20 cellular contexts compared by ENCODE assay signal in the genomic region with DNA sequence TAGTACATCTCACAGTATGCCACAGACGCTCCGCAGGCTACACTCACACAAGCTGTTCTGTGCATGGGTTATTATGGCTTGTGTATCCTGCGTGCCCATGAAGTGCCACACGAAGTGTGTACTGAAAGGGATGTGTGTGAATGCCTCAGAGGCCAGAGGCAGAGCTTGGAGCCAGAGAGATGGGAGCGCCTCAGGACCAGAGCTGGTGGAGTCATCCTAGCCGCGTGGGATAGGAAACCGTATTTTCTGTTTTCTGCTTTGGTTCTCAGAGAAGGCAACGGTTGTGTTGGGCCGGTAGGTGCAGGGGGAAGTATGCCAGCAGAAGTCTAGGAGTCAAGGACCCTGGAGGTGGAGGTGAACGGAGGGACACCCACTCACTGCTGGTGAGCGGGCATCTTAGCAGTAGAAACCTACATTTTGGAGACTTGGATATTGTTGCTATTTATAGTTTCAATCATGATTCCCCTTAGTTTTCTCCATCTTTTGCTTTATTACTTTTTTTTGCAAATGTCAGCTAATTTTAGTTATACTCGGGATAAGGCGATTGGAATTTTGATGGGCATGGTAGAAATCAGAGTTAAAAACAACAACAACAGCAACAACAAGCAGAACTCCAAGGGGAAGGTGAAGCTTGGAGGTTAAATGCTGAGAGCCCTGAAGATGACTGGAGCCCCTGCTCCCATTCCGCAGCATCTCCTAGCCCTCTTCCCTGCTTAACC.
DNase-seq lines count a peak whose midpoint lies in the region; ATAC-seq and TF ChIP-seq lines count a peak whose summit lies in the region.
"Had no signal": no experiment of that assay in that cellular context is flagged by ENCODE, and none has a peak within 500 bp of the region (broad histone marks: within the 10 kb centered on the region; RNA-seq: fewer than 3 reads in every experiment).

No MANE protein-coding gene starts in this region.

- POLR2A ChIA-PET in HEK293 (lab: Yijun Ruan, JAX): interaction anchor here (1.6 kb wide), 1 partner anchor 9 kb away, joined by 15 read pairs; no protein-coding TSS in a partner anchor

- CTCF ChIA-PET in HEK293 (lab: Yijun Ruan, JAX): interaction anchor here (0.5 to 1.4 kb wide), 3 partner anchors 9 to 92 kb away, joined by 4 read pairs; no protein-coding TSS in a partner anchor

- intact Hi-C loops in heart right ventricle (cut with DNase I): loop anchor here in 2 of 10 donors (10.0 kb wide), 2 partner anchors 180 to 190 kb away; partner anchors contain the start of gene DYRK1A (in 1 of the 2)
- intact Hi-C loops in left ventricle myocardium superior (cut with micrococcal nuclease): no loop called here
- intact Hi-C loops in gastrocnemius medialis (cut with DNase I; ENCODE audit: low total_unique reads): loop anchor here (5.0 kb wide), 1 partner anchor 38 kb away; no protein-coding TSS in a partner anchor

- H3K4me3 ChIP-seq in heart right ventricle (no peak overlapping the region), HEK293 (ENCODE audit: low read depth, low read length) (no peak overlapping the region), hepatocyte (no peak overlapping the region), gastrocnemius medialis (no peak overlapping the region)
- H3K4me3 ChIP-seq: GM23248 had no signal

- no peak overlapping the region for H3K4me2 ChIP-seq in hepatocyte
- H3K4me2 ChIP-seq: KMS-11 had no signal

- H3K27ac ChIP-seq in heart right ventricle (peak overlapping the region in 7 of 10 donors; percentile 20 to 79 (median 59)), HEK293 (ENCODE audit: extremely low read depth, low read depth, low read length) (no peak overlapping the region), hepatocyte (peak overlapping the region; percentile 64), gastrocnemius medialis (peak overlapping the region; percentile 75 to 94 (median 88))
- H3K27ac ChIP-seq: GM23248, HL-60, KMS-11 had no signal

- ATAC-seq in heart right ventricle (no peak), left ventricle myocardium superior (no peak), gastrocnemius medialis (no peak), GM19035 (IDR thresholded peaks at IDR 0.05; ENCODE audit: unreplicated experiment) (no peak)

- no peaks in the 10 kb centered on the region for H3K9me2 ChIP-seq in hepatocyte (replicated peaks; ENCODE audit: insufficient read depth)

- in situ Hi-C loops in gastrocnemius medialis (cut with MboI; ENCODE audit: low sequenced_read_pairs in 4 of 4): loop anchor here in 1 of 4 donors (25.0 kb wide), 1 partner anchor 293 kb away; the partner anchor contains the start of gene VPS26C

- 85% methylated on average over 15 of the region's 15 CpGs for WGBS in heart right ventricle, 2 donors
- 88% methylated on average over 15 of the region's 15 CpGs for WGBS in hepatocyte (ENCODE audit: low lambda C conversion rate, missing lambda C conversion rate)

- H3K9me3 ChIP-seq in heart right ventricle: peaks cover 0 to 7% (median 0%) of the 10 kb centered on the region in 11 donors
- no peaks in the 10 kb centered on the region for H3K9me3 ChIP-seq in HEK293 (ENCODE audit: control insufficient read depth, insufficient read depth, low read depth, low read length)
- no peaks in the 10 kb centered on the region for H3K9me3 ChIP-seq in hepatocyte (ENCODE audit: low read depth)
- H3K9me3 ChIP-seq in gastrocnemius medialis: no peaks in the 10 kb centered on the region

- H2AFZ ChIP-seq in hepatocyte: no peak overlapping the region
- H2AFZ ChIP-seq: GM23248 had no signal

- no peak for TF ChIP-seq POLR2A in gastrocnemius medialis (IDR thresholded peaks at IDR 0.05)

- no peak for DNase-seq in heart right ventricle
- DNase-seq in left ventricle myocardium superior: no peak
- no peak for DNase-seq in hepatocyte (ENCODE audit: low spot score)
- no peak for DNase-seq in gastrocnemius medialis
- DNase-seq in NCI-H2171 (lab: John Stamatoyannopoulos, UW): no peak
- DNase-seq in NCI-H526 (lab: John Stamatoyannopoulos, UW): no peak
- DNase-seq: CD4-positive, alpha-beta T cell; COR-L47; DMS79; GM23248; HCEC 1CT; NCI-H1105; NCI-H2081 treated with DMSO at 0.1 percent for 48 hours; NCI-H446; NCI-H526 treated with DMSO at 0.1 percent for 48 hours; OCI-M1 had no signal

- H3K4me1 ChIP-seq in heart right ventricle (peaks cover 4 to 51% (median 25%) of the 10 kb centered on the region in 9 donors), HEK293 (ENCODE audit: control insufficient read depth, insufficient read depth, low read length) (peaks cover 8% of the 10 kb centered on the region; the same call in 1 of the 2 replicates), hepatocyte (ENCODE audit: insufficient read depth) (peaks cover 32% of the 10 kb centered on the region), gastrocnemius medialis (peaks cover 48 to 54% of the 10 kb centered on the region in 2 donors)

- H3K27me3 ChIP-seq in heart right ventricle: no peaks in the 10 kb centered on the region
- no peaks in the 10 kb centered on the region for H3K27me3 ChIP-seq in hepatocyte
- H3K27me3 ChIP-seq in gastrocnemius medialis: no peaks in the 10 kb centered on the region

- TF ChIP-seq CTCF in heart right ventricle (IDR thresholded peaks at IDR 0.05) (no peak), HEK293 (tag by site-specific recombination; IDR thresholded peaks at IDR 0.05) (no peak), hepatocyte (IDR thresholded peaks at IDR 0.05; ENCODE audit: poor library complexity) (no peak), gastrocnemius medialis (IDR thresholded peaks at IDR 0.05 in 4 of 5, conservative IDR thresholded peaks at IDR 0.05 in 1 of 5) (no peak)

- no peaks in the 10 kb centered on the region for H3K79me2 ChIP-seq in hepatocyte

- no peaks in the 10 kb centered on the region for H3K36me3 ChIP-seq in heart right ventricle
- no peaks in the 10 kb centered on the region for H3K36me3 ChIP-seq in HEK293 (ENCODE audit: control insufficient read depth in 2 of 2, insufficient read depth in 1 of 2, low read length in 2 of 2)
- H3K36me3 ChIP-seq in hepatocyte (replicated peaks; ENCODE audit: insufficient read depth, low read depth): no peaks in the 10 kb centered on the region
- H3K36me3 ChIP-seq in gastrocnemius medialis: no peaks in the 10 kb centered on the region

- no peaks in the 10 kb centered on the region for H4K20me1 ChIP-seq in hepatocyte (ENCODE audit: insufficient read depth, poor library complexity, severe bottlenecking)

TF ChIP-seq in HEK293, 187 proteins besides CTCF, POLR2A, EP300 and RAD21:
- TF ChIP-seq ZNF626 (tag by site-specific recombination; IDR thresholded peaks at IDR 0.05): no peak
- TF ChIP-seq, protein P1, sequence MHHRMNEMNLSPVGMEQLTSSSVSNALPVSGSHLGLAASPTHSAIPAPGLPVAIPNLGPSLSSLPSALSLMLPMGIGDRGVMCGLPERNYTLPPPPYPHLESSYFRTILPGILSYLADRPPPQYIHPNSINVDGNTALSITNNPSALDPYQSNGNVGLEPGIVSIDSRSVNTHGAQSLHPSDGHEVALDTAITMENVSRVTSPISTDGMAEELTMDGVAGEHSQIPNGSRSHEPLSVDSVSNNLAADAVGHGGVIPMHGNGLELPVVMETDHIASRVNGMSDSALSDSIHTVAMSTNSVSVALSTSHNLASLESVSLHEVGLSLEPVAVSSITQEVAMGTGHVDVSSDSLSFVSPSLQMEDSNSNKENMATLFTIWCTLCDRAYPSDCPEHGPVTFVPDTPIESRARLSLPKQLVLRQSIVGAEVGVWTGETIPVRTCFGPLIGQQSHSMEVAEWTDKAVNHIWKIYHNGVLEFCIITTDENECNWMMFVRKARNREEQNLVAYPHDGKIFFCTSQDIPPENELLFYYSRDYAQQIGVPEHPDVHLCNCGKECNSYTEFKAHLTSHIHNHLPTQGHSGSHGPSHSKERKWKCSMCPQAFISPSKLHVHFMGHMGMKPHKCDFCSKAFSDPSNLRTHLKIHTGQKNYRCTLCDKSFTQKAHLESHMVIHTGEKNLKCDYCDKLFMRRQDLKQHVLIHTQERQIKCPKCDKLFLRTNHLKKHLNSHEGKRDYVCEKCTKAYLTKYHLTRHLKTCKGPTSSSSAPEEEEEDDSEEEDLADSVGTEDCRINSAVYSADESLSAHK (tag by site-specific recombination; IDR thresholded peaks at IDR 0.05): peak; percentile 46; the same call in 1 of the 2 replicates
- 0 out of 2 replicates have a peak, but pooled peaks have one; percentile 37 for TF ChIP-seq EGR2 (tag by site-specific recombination; IDR thresholded peaks at IDR 0.05; ENCODE audit: low read depth)
- TF ChIP-seq ZFHX2 (tag by site-specific recombination; conservative IDR thresholded peaks at IDR 0.05): peak; percentile 26; the same call in 1 of the 2 replicates
